19 cellular contexts compared by ENCODE assay signal in genomic region chr4:15707363-15707715, GRCh38.
"Had no signal": no experiment of that assay in that cellular context is flagged by ENCODE, and none has a peak within 500 bp of the region (broad histone marks: within the 10 kb centered on the region; RNA-seq: fewer than 3 reads in every experiment).

No MANE protein-coding gene starts in this region.

- H3K4me3 ChIP-seq: coronary artery, lower lobe of right lung, skin epidermis, suprapubic skin, upper lobe of left lung had no signal

- DNase-seq: activated CD4-positive, alpha-beta memory T cell treated with anti-CD3 and anti-CD28 coated beads, Interleukin-2, amount 10 ng/mL, durations not matched to agents 7 days and 5 days; activated CD4-positive, alpha-beta T cell treated with anti-CD3 and anti-CD28 coated beads for 4 hours; activated CD8-positive, alpha-beta memory T cell treated with anti-CD3 and anti-CD28 coated beads, Interleukin-2, amount 10 ng/mL, durations not matched to agents 7 days and 5 days; activated naive CD4-positive, alpha-beta T cell treated with Interleukin-2 at 50 U/mL for 16 hours; activated T-cell treated with anti-CD3 and anti-CD28 coated beads, Interleukin-2, amount 50 U/mL, for 1 hour; anterior cingulate cortex; brain microvascular endothelial cell; erythroblast; left cardiac atrium; lower lobe of right lung; natural killer cell; nucleus accumbens; stimulated activated CD4-positive, alpha-beta T cell treated with anti-CD3 and anti-CD28 coated beads, Interleukin-15, amount 100 ng/mL, for 24 hours; stimulated activated CD4-positive, alpha-beta T cell treated with anti-CD3 and anti-CD28 coated beads, Interleukin-2, amount 100 ng/mL, for 48 hours; upper lobe of left lung had no signal

- H3K27me3 ChIP-seq: brain microvascular endothelial cell, suprapubic skin, upper lobe of left lung had no signal

- H3K27ac ChIP-seq: brain microvascular endothelial cell, lower lobe of right lung, suprapubic skin, upper lobe of left lung had no signal

- H3K36me3 ChIP-seq: brain microvascular endothelial cell, lower lobe of right lung, suprapubic skin, upper lobe of left lung had no signal

- H3K9me3 ChIP-seq: lower lobe of right lung, suprapubic skin, upper lobe of left lung had no signal

- ATAC-seq: activated CD8-positive, alpha-beta memory T cell treated with anti-CD3 and anti-CD28 coated beads, Interleukin-2, amount 10 ng/mL, durations not matched to agents 7 days and 5 days; left cardiac atrium; lower lobe of right lung; natural killer cell; WTC11 had no signal
